ENCODE assay signal across 19 cellular contexts in the genomic region with DNA sequence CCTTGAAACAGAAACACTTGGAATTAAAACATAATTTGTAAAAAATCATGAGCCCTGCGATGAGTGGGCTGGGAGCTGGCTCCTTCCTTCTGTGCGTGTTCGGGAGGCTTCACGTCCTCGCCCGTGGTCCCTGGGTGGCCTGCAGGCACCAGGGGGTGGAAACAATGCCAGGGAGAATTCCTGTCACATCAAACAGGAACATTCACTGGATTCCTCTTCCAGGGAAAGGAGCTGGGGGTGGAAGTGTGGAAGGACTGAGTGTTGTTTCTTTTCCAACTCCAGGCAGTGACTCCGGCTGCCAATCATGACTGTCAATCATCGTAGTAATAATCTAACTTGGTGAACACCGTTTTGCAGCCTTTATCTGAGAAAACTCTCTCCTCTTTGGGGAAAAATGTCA. TPM values are rescaled to one million over a fixed set of nuclear protein-coding genes. Genes with fewer than 3 reads are reported as not detected.
DNase-seq lines count a peak whose midpoint lies in the region; ATAC-seq, FAIRE-seq and TF ChIP-seq lines count a peak whose summit lies in the region.
"Had no signal": no experiment of that assay in that cellular context is flagged by ENCODE, and none has a peak within 500 bp of the region (broad histone marks: within the 10 kb centered on the region; RNA-seq: fewer than 3 reads in every experiment).

No MANE protein-coding gene starts in this region.

- H3K79me1 ChIP-seq in IMR-90 (ENCODE audit: low read depth in 1 of 2, low read length in 2 of 2), result peaks cover 5 to 44% of the 10 kb centered on the region in 2 experiments

- POLR2A ChIA-PET in A673 (lab: Charles Lee; ENCODE audit: low non-redundant PET) (no interaction called here), IMR-90 (lab: Charles Lee; ENCODE audit: unreplicated experiment) (no interaction called here), K562 (lab: Yijun Ruan, JAX) (interaction anchor here (0.6 to 5.8 kb wide), 6 partner anchors 9 to 502 kb away, joined by 3 to 49 read pairs (median 4); a partner anchor contains a TSS)

- no peak for FAIRE-seq in K562 (lab: Jason Lieb, UNC)
- FAIRE-seq: GM19239, RCC 7860 had no signal

- H2AK5ac ChIP-seq in IMR-90 (ENCODE audit: low read depth, low read length), result no peak overlapping the region

- CTCF ChIA-PET in A673 (lab: Charles Lee), result no interaction called here
- CTCF ChIA-PET in IMR-90 (lab: Yijun Ruan, JAX), result no interaction called here
- CTCF ChIA-PET in K562 (lab: Yijun Ruan, JAX; ENCODE audit: low intra/inter-chr PET ratio), result no interaction called here

- BruUV-seq in A673 (replicated peaks; lab: Mats Ljungman, UMichigan) (TSS peak; percentile 30), IMR-90 (replicated peaks; lab: Mats Ljungman, UMichigan) (TSS peak; percentile 78), K562 (replicated peaks; lab: Mats Ljungman, UMichigan) (TSS peak; percentile 36)

- H2BK20ac ChIP-seq in IMR-90 (ENCODE audit: low read depth, low read length), result no peak overlapping the region

- no peak overlapping the region for H3K4me3 ChIP-seq in A673 (ENCODE audit: low read depth, low read length, poor library complexity, severe bottlenecking)
- no peak overlapping the region for H3K4me3 ChIP-seq in IMR-90 (ENCODE audit: insufficient read depth, low read depth, low read length)
- H3K4me3 ChIP-seq in K562, result no peak overlapping the region
- H3K4me3 ChIP-seq in neural cell (ENCODE audit: low read length), result no peak overlapping the region
- H3K4me3 ChIP-seq: MG63 had no signal

- H3K27me3 ChIP-seq in A673 (replicated peaks; ENCODE audit: insufficient read depth, low read depth, low read length, poor library complexity), result no peaks in the 10 kb centered on the region
- H3K27me3 ChIP-seq in IMR-90 (ENCODE audit: control insufficient read depth, insufficient read depth, low read length), result no peaks in the 10 kb centered on the region
- no peaks in the 10 kb centered on the region for H3K27me3 ChIP-seq in K562 (ENCODE audit: control insufficient read depth in 2 of 2, insufficient read depth in 2 of 2, low read length in 2 of 2)
- no peaks in the 10 kb centered on the region for H3K27me3 ChIP-seq in neural cell (ENCODE audit: insufficient read depth, low read depth, low read length)
- H3K27me3 ChIP-seq: MG63 had no signal

- DNase-seq in A673 (ENCODE audit: low spot score) (no peak), IMR-90 (no peak), K562 (ENCODE audit: extremely low read depth in 1 of 4, low spot score in 3 of 4) (no peak), mucosa of gallbladder (ENCODE audit: low spot score) (no peak), DMS 273 (lab: John Stamatoyannopoulos, UW; ENCODE audit: unreplicated experiment) (no peak), NCI-H510A treated with DMSO at 0.1 percent for 48 hours (lab: John Stamatoyannopoulos, UW) (no peak)
- DNase-seq: COR-L47, DMS53, HCEC 1CT, MG63, NCI-H1092, NCI-H146, NCI-H2081 treated with DMSO at 0.1 percent for 48 hours, NCI-H524, SHP77 treated with DMSO at 0.1 percent for 48 hours had no signal

- no peak overlapping the region for H4K8ac ChIP-seq in IMR-90 (ENCODE audit: low read depth in 2 of 2, low read length in 2 of 2)

- H2AFZ ChIP-seq in IMR-90 (replicated peaks; ENCODE audit: low read length, poor library complexity) (no peak overlapping the region), K562 (ENCODE audit: low read depth, low read length) (no peak overlapping the region), neural cell (ENCODE audit: low read depth, low read length) (no peak overlapping the region)

- TF ChIP-seq CTCF in A673 (conservative IDR thresholded peaks at IDR 0.05; ENCODE audit: low read depth, low read length), result no peak
- no peak for TF ChIP-seq CTCF in IMR-90 (conservative IDR thresholded peaks at IDR 0.05; ENCODE audit: low read depth, low read length)
- TF ChIP-seq CTCF in K562 (IDR thresholded peaks at IDR 0.05 in 2 of 3, conservative IDR thresholded peaks at IDR 0.05 in 1 of 3; ENCODE audit: insufficient read depth in 2 of 3, low read depth in 1 of 3, low read length in 3 of 3), result no peak
- no peak for TF ChIP-seq CTCF in neural cell (IDR thresholded peaks at IDR 0.05; ENCODE audit: poor library complexity, severe bottlenecking)

- no peak overlapping the region for H4K5ac ChIP-seq in IMR-90 (ENCODE audit: low read depth, low read length)

- H3K4ac ChIP-seq in IMR-90 (ENCODE audit: low read depth, low read length), result no peak overlapping the region

- H2BK15ac ChIP-seq in IMR-90 (ENCODE audit: low read depth, low read length), result no peak overlapping the region

- 92% methylated on average over 3 of the region's 9 CpGs; no CpG with 5 or more reads in 1 of the 2 experiments for WGBS in IMR-90 (ENCODE audit: extremely low coverage in 2 of 2, insufficient read length in 1 of 2), 2 experiments
- 83% methylated on average over 9 of the region's 9 CpGs for WGBS in K562 (ENCODE audit: insufficient coverage, low coverage, missing lambda C conversion rate)

- TF ChIP-seq EP300 in K562 (IDR thresholded peaks at IDR 0.05; ENCODE audit: low read length) (no peak), neural cell (conservative IDR thresholded peaks at IDR 0.05; ENCODE audit: poor library complexity, severe bottlenecking) (peak; percentile 22)

- H3K27ac ChIP-seq in A673 (ENCODE audit: low read depth, low read length, poor library complexity, severe bottlenecking) (no peak overlapping the region), IMR-90 (ENCODE audit: insufficient read depth, low read length) (no peak overlapping the region), K562 (ENCODE audit: extremely low read depth, low read depth, low read length) (no peak overlapping the region), neural cell (ENCODE audit: low read length) (peak overlapping the region; percentile 40)

- H2BK5ac ChIP-seq in IMR-90 (ENCODE audit: low read depth, low read length, poor library complexity, severe bottlenecking), result no peak overlapping the region

- ATAC-seq in IMR-90 (ENCODE audit: low read depth), result no peak
- no peak for ATAC-seq in K562
- ATAC-seq: SK-N-SH treated with all-trans-retinoic acid at 6 μM for 48 hours had no signal

- H2BK120ac ChIP-seq in IMR-90 (ENCODE audit: low read depth, low read length), result no peak overlapping the region

- H3K14ac ChIP-seq in IMR-90 (replicated peaks; ENCODE audit: low read depth, low read length), result no peak overlapping the region

- TF ChIP-seq POLR2A in IMR-90 (IDR thresholded peaks at IDR 0.05; ENCODE audit: low read depth, low read length) (no peak), K562 (conservative IDR thresholded peaks at IDR 0.05) (0 out of 2 replicates have a peak, but pooled peaks have one; percentile 18)

- H3K36me3 ChIP-seq in A673 (ENCODE audit: insufficient read depth, low read length, poor library complexity, severe bottlenecking), result peaks cover 59% of the 10 kb centered on the region
- peaks cover 58% of the 10 kb centered on the region for H3K36me3 ChIP-seq in IMR-90 (ENCODE audit: control insufficient read depth, insufficient read depth, low read length)
- H3K36me3 ChIP-seq in K562 (ENCODE audit: control insufficient read depth, insufficient read depth, low read length), result peaks cover 90% of the 10 kb centered on the region
- peaks cover 4% of the 10 kb centered on the region for H3K36me3 ChIP-seq in neural cell (ENCODE audit: insufficient read depth, low read length)

- H3K4me2 ChIP-seq in IMR-90 (ENCODE audit: low read depth, low read length) (no peak overlapping the region), K562 (ENCODE audit: insufficient read depth, low read length) (no peak overlapping the region), neural cell (ENCODE audit: low read length) (no peak overlapping the region)

- H3K9me3 ChIP-seq in A673 (ENCODE audit: low read depth, low read length, poor library complexity, severe bottlenecking), result no peaks in the 10 kb centered on the region
- no peaks in the 10 kb centered on the region for H3K9me3 ChIP-seq in IMR-90 (ENCODE audit: control insufficient read depth, insufficient read depth, low read length)
- no peaks in the 10 kb centered on the region for H3K9me3 ChIP-seq in K562 (replicated peaks; ENCODE audit: control insufficient read depth, insufficient read depth, low read depth, low read length)
- H3K9me3 ChIP-seq in neural cell (ENCODE audit: low read length), result no peaks in the 10 kb centered on the region
- H3K9me3 ChIP-seq: MG63 had no signal

- H3K56ac ChIP-seq in IMR-90 (ENCODE audit: extremely low read depth, insufficient read depth, low read length), result no peak overlapping the region

- H3K4me1 ChIP-seq in A673 (ENCODE audit: insufficient read depth, low read length, poor library complexity, severe bottlenecking) (peaks cover 22% of the 10 kb centered on the region), IMR-90 (ENCODE audit: control insufficient read depth, insufficient read depth, low read length) (no peaks in the 10 kb centered on the region), K562 (replicated peaks in 1 of 2; ENCODE audit: control insufficient read depth in 2 of 2, insufficient read depth in 2 of 2, low read length in 2 of 2) (peaks cover 4 to 17% of the 10 kb centered on the region in 2 experiments; a peak in 3 of 5 replicates)

- H3F3A ChIP-seq in neural cell (ENCODE audit: insufficient read depth, low read length, poor library complexity, severe bottlenecking), result no peaks in the 10 kb centered on the region

- no peak overlapping the region for H2AK9ac ChIP-seq in IMR-90 (replicated peaks; ENCODE audit: low read depth, low read length, poor library complexity)

- no peaks in the 10 kb centered on the region for H3K9me2 ChIP-seq in neural cell (ENCODE audit: insufficient read depth, low read length)

- H4K20me1 ChIP-seq in IMR-90 (ENCODE audit: insufficient read depth, low read length) (peaks cover 5% of the 10 kb centered on the region; the same call in 1 of the 2 replicates), K562 (replicated peaks; ENCODE audit: control insufficient read depth, insufficient read depth, low read length) (peaks cover 8% of the 10 kb centered on the region), neural cell (ENCODE audit: insufficient read depth) (no peaks in the 10 kb centered on the region)

- no peaks in the 10 kb centered on the region; the same call in 1 of the 2 replicates for H3K9me1 ChIP-seq in IMR-90 (ENCODE audit: insufficient read depth, low read length)
- peaks cover 6% of the 10 kb centered on the region for H3K9me1 ChIP-seq in K562 (ENCODE audit: control insufficient read depth, insufficient read depth, low read length)

- no peak overlapping the region for H4K91ac ChIP-seq in IMR-90 (ENCODE audit: insufficient read depth, low read depth, low read length)

- dilution Hi-C loops in IMR-90 (cut with HindIII; ENCODE audit: low sequenced_read_pairs, unreplicated experiment), result no loop called here

- in situ Hi-C loops in IMR-90 (cut with MboI; ENCODE audit: low sequenced_read_pairs), result no loop called here
- in situ Hi-C loops in K562 (cut with MboI), result no loop called here

- H3K79me2 ChIP-seq in K562 (ENCODE audit: control insufficient read depth, insufficient read depth, low read length) (no peaks in the 10 kb centered on the region), neural cell (replicated peaks; ENCODE audit: insufficient read depth, low read length) (peaks cover 3% of the 10 kb centered on the region)

- TF ChIP-seq RAD21 in IMR-90 (IDR thresholded peaks at IDR 0.05; ENCODE audit: low read length), result no peak
- no peak for TF ChIP-seq RAD21 in K562 (CRISPR knock-in tag; conservative IDR thresholded peaks at IDR 0.05 in 1 of 2, IDR thresholded peaks at IDR 0.05 in 1 of 2)
- TF ChIP-seq RAD21 in neural cell (conservative IDR thresholded peaks at IDR 0.05), result no peak

- H3K23ac ChIP-seq in IMR-90 (ENCODE audit: low read depth, low read length), result no peak overlapping the region

- H3K9ac ChIP-seq in IMR-90 (ENCODE audit: low read depth, low read length) (no peak overlapping the region), K562 (ENCODE audit: insufficient read depth in 1 of 2, low read depth in 2 of 2, low read length in 2 of 2) (no peak overlapping the region), neural cell (ENCODE audit: low read length) (no peak overlapping the region)

- intact Hi-C loops in A673 (cut with micrococcal nuclease; ENCODE audit: unreplicated experiment), result no loop called here
- intact Hi-C loops in IMR-90 (cut with micrococcal nuclease), result no loop called here
- intact Hi-C loops in K562 (cut with micrococcal nuclease), result no loop called here

- H3K18ac ChIP-seq in IMR-90 (ENCODE audit: low read depth, low read length), result no peak overlapping the region

RNA-seq across cellular contexts. Expression of a gene that starts 10.3 kb away (rescaled TPM):
- total RNA-seq in A673 (2021) (42.8 and 46.3 TPM in 2 replicates), IMR-90 (2012; rRNA removed) (27.1 and 34.4 TPM in 2 replicates), K562 (2014; rRNA removed) (44.4 and 46.0 TPM in 2 replicates), K562 (2014; rRNA removed; fragmentation: Illumina TruSeq; extraction: Trizol) (39.9 and 45.9 TPM in 2 replicates), K562 (2015; rRNA removed; fragmentation: Illumina TruSeq; extraction: Trizol) (54.3 and 55.5 TPM in 2 replicates), K562 (2021) (49.5 and 51.3 TPM in 2 replicates), mucosa of gallbladder (35.9 TPM)
- polyA plus RNA-seq in IMR-90 (2012; rRNA removed) (67.5 and 74.2 TPM in 2 replicates), K562 (2011; rRNA removed) (74.8 and 85.8 TPM in 2 replicates), K562 (2014; fragmentation: Illumina TruSeq; extraction: Trizol) (68.9 and 74.0 TPM in 2 replicates), K562 (2014; fragmentation: Nextera tagmentation; extraction: Ambion mirVana) (1 to 10 TPM; 4.5 to 9.9 TPM), K562 (2014; rRNA removed) (67.9 and 74.7 TPM in 2 replicates), neural cell (56.3 and 61.8 TPM in 2 replicates)
- polyA plus RNA-seq in IMR-90 (2012; cell fraction: cytosol; rRNA removed), result 38.0 and 47.1 TPM in 2 replicates
- polyA plus RNA-seq in IMR-90 (2012; cell fraction: nucleus; rRNA removed; ENCODE audit: low replicate concordance), result 16.4 and 30.6 TPM in 2 replicates
- total RNA-seq in K562 (2011; cell fraction: chromatin; rRNA removed; ENCODE audit: low replicate concordance), result 109 and 165 TPM in 2 replicates
- 107 and 123 TPM in 2 replicates for total RNA-seq in K562 (2011; cell fraction: nucleolus; rRNA removed)
- 121 and 138 TPM in 2 replicates for total RNA-seq in K562 (2011; cell fraction: nucleoplasm; rRNA removed)
- polyA plus RNA-seq in K562 (2011; cell fraction: cytosol; rRNA removed), result 67.0 and 76.5 TPM in 2 replicates
- polyA plus RNA-seq in K562 (2011; cell fraction: nucleus; rRNA removed), result 41.7 and 44.0 TPM in 2 replicates
- polyA plus RNA-seq in K562 (2012), result 55.0 and 59.0 TPM in 2 replicates
- 56.3 and 66.1 TPM in 2 replicates for polyA minus RNA-seq in K562 (2011; rRNA and poly(A)+ RNA removed)
- 27.0 and 29.2 TPM in 2 replicates for polyA minus RNA-seq in K562 (2011; cell fraction: cytosol; rRNA and poly(A)+ RNA removed)
- 23.3 and 34.1 TPM in 2 replicates for polyA minus RNA-seq in K562 (2011; cell fraction: nucleus; rRNA and poly(A)+ RNA removed)
- polyA minus RNA-seq in neural cell, result 45.8 TPM in 2 replicates

RNA-seq across cellular contexts. Expression of a gene that starts 10.7 kb away (rescaled TPM):
- total RNA-seq in A673 (2021), result 47.6 and 50.0 TPM in 2 replicates
- total RNA-seq in IMR-90 (2012; rRNA removed), result 15.6 and 16.4 TPM in 2 replicates
- polyA plus RNA-seq in IMR-90 (2012; rRNA removed), result 20.5 and 21.0 TPM in 2 replicates
- 22.9 and 28.0 TPM in 2 replicates for polyA plus RNA-seq in IMR-90 (2012; cell fraction: cytosol; rRNA removed)
- polyA plus RNA-seq in IMR-90 (2012; cell fraction: nucleus; rRNA removed; ENCODE audit: low replicate concordance), result 15.8 and 20.5 TPM in 2 replicates
- total RNA-seq in K562 (2011; cell fraction: chromatin; rRNA removed; ENCODE audit: low replicate concordance), result 77.2 and 131 TPM in 2 replicates
- total RNA-seq in K562 (2011; cell fraction: nucleolus; rRNA removed), result 102 and 116 TPM in 2 replicates
- total RNA-seq in K562 (2011; cell fraction: nucleoplasm; rRNA removed), result 91.4 and 101 TPM in 2 replicates
- total RNA-seq in K562 (2014; rRNA removed), result 21.5 and 24.5 TPM in 2 replicates
- total RNA-seq in K562 (2014; rRNA removed; fragmentation: Illumina TruSeq; extraction: Trizol), result 23.4 and 23.9 TPM in 2 replicates
- 23.7 and 25.4 TPM in 2 replicates for total RNA-seq in K562 (2015; rRNA removed; fragmentation: Illumina TruSeq; extraction: Trizol)
- total RNA-seq in K562 (2021), result 28.6 and 28.7 TPM in 2 replicates
- 28.9 and 36.5 TPM in 2 replicates for polyA plus RNA-seq in K562 (2011; rRNA removed)
- 28.1 and 29.3 TPM in 2 replicates for polyA plus RNA-seq in K562 (2011; cell fraction: cytosol; rRNA removed)
- 23.9 and 27.6 TPM in 2 replicates for polyA plus RNA-seq in K562 (2011; cell fraction: nucleus; rRNA removed)
- 19.3 and 22.5 TPM in 2 replicates for polyA plus RNA-seq in K562 (2012)
- 24.6 and 27.0 TPM in 2 replicates for polyA plus RNA-seq in K562 (2014; fragmentation: Illumina TruSeq; extraction: Trizol)
- polyA plus RNA-seq in K562 (2014; fragmentation: Nextera tagmentation; extraction: Ambion mirVana), result 1 to 10 TPM; 4.2 to 6.9 TPM
- 28.1 and 29.2 TPM in 2 replicates for polyA plus RNA-seq in K562 (2014; rRNA removed)
- polyA minus RNA-seq in K562 (2011; rRNA and poly(A)+ RNA removed), result 27.4 and 40.5 TPM in 2 replicates
- polyA minus RNA-seq in K562 (2011; cell fraction: cytosol; rRNA and poly(A)+ RNA removed), result 11.3 and 14.8 TPM in 2 replicates
- polyA minus RNA-seq in K562 (2011; cell fraction: nucleus; rRNA and poly(A)+ RNA removed), result 19.0 and 21.8 TPM in 2 replicates
- 50.0 and 52.2 TPM in 2 replicates for polyA plus RNA-seq in neural cell
- polyA minus RNA-seq in neural cell, result 59.7 and 66.5 TPM in 2 replicates
- 28.1 TPM for total RNA-seq in mucosa of gallbladder

RNA-seq across cellular contexts. Expression of a gene that starts 21.4 kb away (rescaled TPM):
- total RNA-seq in A673 (2021) (52.6 and 60.4 TPM in 2 replicates), IMR-90 (2012; rRNA removed) (29.8 and 57.5 TPM in 2 replicates), K562 (2014; rRNA removed) (196 and 199 TPM in 2 replicates), K562 (2014; rRNA removed; fragmentation: Illumina TruSeq; extraction: Trizol) (199 and 240 TPM in 2 replicates), K562 (2015; rRNA removed; fragmentation: Illumina TruSeq; extraction: Trizol) (220 and 223 TPM in 2 replicates), K562 (2021) (89.0 and 94.6 TPM in 2 replicates), mucosa of gallbladder (53.6 TPM)
- polyA plus RNA-seq in IMR-90 (2012; rRNA removed) (36.7 and 46.0 TPM in 2 replicates), K562 (2011; rRNA removed) (109 and 202 TPM in 2 replicates), K562 (2014; fragmentation: Illumina TruSeq; extraction: Trizol) (210 and 222 TPM in 2 replicates), K562 (2014; fragmentation: Nextera tagmentation; extraction: Ambion mirVana) (100 to 1,000 TPM; 132 to 266 TPM), K562 (2014; rRNA removed) (228 and 240 TPM in 2 replicates), neural cell (69.5 and 91.3 TPM in 2 replicates)
- polyA plus RNA-seq in IMR-90 (2012; cell fraction: cytosol; rRNA removed), result 18.7 and 18.8 TPM in 2 replicates
- 3.1 and 12.3 TPM in 2 replicates for polyA plus RNA-seq in IMR-90 (2012; cell fraction: nucleus; rRNA removed; ENCODE audit: low replicate concordance)
- total RNA-seq in K562 (2011; cell fraction: chromatin; rRNA removed; ENCODE audit: low replicate concordance), result 68.6 and 74.7 TPM in 2 replicates
- 46.6 and 51.7 TPM in 2 replicates for total RNA-seq in K562 (2011; cell fraction: nucleolus; rRNA removed)
- 66.1 and 96.3 TPM in 2 replicates for total RNA-seq in K562 (2011; cell fraction: nucleoplasm; rRNA removed)
- polyA plus RNA-seq in K562 (2011; cell fraction: cytosol; rRNA removed), result 59.0 and 71.4 TPM in 2 replicates
- 17.0 and 17.5 TPM in 2 replicates for polyA plus RNA-seq in K562 (2011; cell fraction: nucleus; rRNA removed)
- 93.6 and 169 TPM in 2 replicates for polyA plus RNA-seq in K562 (2012)
- 131 and 142 TPM in 2 replicates for polyA minus RNA-seq in K562 (2011; rRNA and poly(A)+ RNA removed)
- polyA minus RNA-seq in K562 (2011; cell fraction: cytosol; rRNA and poly(A)+ RNA removed), result 32.3 and 42.4 TPM in 2 replicates
- polyA minus RNA-seq in K562 (2011; cell fraction: nucleus; rRNA and poly(A)+ RNA removed), result 14.0 and 19.8 TPM in 2 replicates
- polyA minus RNA-seq in neural cell, result 33.1 and 39.7 TPM in 2 replicates

RNA-seq across cellular contexts. Expression of a gene that starts 21.6 kb away (rescaled TPM):
- total RNA-seq in A673 (2021) (17.1 and 21.0 TPM in 2 replicates), IMR-90 (2012; rRNA removed) (3.8 and 4.4 TPM in 2 replicates), K562 (2014; rRNA removed) (77.0 and 115 TPM in 2 replicates), K562 (2014; rRNA removed; fragmentation: Illumina TruSeq; extraction: Trizol) (20.6 and 22.0 TPM in 2 replicates), K562 (2015; rRNA removed; fragmentation: Illumina TruSeq; extraction: Trizol) (41.3 and 44.8 TPM in 2 replicates), K562 (2021) (119 and 136 TPM in 2 replicates), mucosa of gallbladder (41.0 TPM)
- polyA plus RNA-seq in IMR-90 (2012; rRNA removed) (21.6 and 26.4 TPM in 2 replicates), K562 (2011; rRNA removed) (54.6 and 81.2 TPM in 2 replicates), K562 (2014; fragmentation: Illumina TruSeq; extraction: Trizol) (49.1 and 76.2 TPM in 2 replicates), K562 (2014; fragmentation: Nextera tagmentation; extraction: Ambion mirVana) (1 to 10 TPM; 1.9 to 3.2 TPM), K562 (2014; rRNA removed) (103 and 104 TPM in 2 replicates), neural cell (34.8 and 39.8 TPM in 2 replicates)
- 11.6 and 19.9 TPM in 2 replicates for polyA plus RNA-seq in IMR-90 (2012; cell fraction: cytosol; rRNA removed)
- polyA plus RNA-seq in IMR-90 (2012; cell fraction: nucleus; rRNA removed; ENCODE audit: low replicate concordance), result 70.4 and 183 TPM in 2 replicates
- 152 and 399 TPM in 2 replicates for total RNA-seq in K562 (2011; cell fraction: chromatin; rRNA removed; ENCODE audit: low replicate concordance)
- 296 and 299 TPM in 2 replicates for total RNA-seq in K562 (2011; cell fraction: nucleolus; rRNA removed)
- 160 and 192 TPM in 2 replicates for total RNA-seq in K562 (2011; cell fraction: nucleoplasm; rRNA removed)
- polyA plus RNA-seq in K562 (2011; cell fraction: cytosol; rRNA removed), result 64.8 and 118 TPM in 2 replicates
- 369 and 565 TPM in 2 replicates for polyA plus RNA-seq in K562 (2011; cell fraction: nucleus; rRNA removed)
- 82.0 and 122 TPM in 2 replicates for polyA plus RNA-seq in K562 (2012)
- polyA minus RNA-seq in K562 (2011; rRNA and poly(A)+ RNA removed), result 25.8 and 37.9 TPM in 2 replicates
- 39.3 and 57.6 TPM in 2 replicates for polyA minus RNA-seq in K562 (2011; cell fraction: cytosol; rRNA and poly(A)+ RNA removed)
- polyA minus RNA-seq in K562 (2011; cell fraction: nucleus; rRNA and poly(A)+ RNA removed), result 82.0 and 96.4 TPM in 2 replicates
- 30.1 and 32.4 TPM in 2 replicates for polyA minus RNA-seq in neural cell
